20 cellular contexts compared by ENCODE assay signal in the genomic region with DNA sequence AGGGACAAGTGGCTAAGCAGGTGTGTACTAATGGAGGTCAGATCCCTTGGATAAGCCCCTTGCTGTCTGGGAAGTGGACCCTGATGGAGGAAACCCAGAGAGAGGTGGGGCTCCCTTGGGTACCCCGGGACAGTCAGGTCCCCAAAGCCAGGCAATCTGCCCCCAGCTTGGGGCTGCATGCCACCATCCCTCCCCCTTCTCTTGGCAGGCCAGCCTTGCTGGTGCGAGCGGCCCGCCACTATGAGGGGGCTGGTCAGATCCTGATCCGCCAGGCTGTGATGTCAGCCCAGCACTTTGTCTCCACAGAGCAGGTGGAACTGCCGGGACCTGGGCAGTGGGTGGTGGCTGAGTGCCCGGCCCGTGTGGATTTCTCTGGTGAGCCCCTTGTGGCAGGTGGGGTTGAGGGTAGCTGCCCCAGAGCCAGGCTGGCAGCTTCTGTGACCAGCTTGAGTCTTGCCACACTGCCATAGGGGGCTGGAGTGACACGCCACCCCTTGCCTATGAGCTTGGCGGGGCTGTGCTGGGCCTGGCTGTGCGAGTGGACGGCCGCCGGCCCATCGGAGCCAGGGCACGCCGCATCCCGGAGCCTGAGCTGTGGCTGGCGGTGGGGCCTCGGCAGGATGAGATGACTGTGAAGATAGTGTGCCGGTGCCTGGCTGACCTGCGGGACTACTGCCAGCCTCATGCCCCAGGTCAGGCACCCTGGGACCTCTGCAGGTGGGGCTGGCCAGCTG. TPM values are rescaled to one million over a fixed set of nuclear protein-coding genes. Genes with fewer than 3 reads are reported as not detected.
DNase-seq lines count a peak whose midpoint lies in the region; ATAC-seq, FAIRE-seq and TF ChIP-seq lines count a peak whose summit lies in the region.
"Had no signal": no experiment of that assay in that cellular context is flagged by ENCODE, and none has a peak within 500 bp of the region (broad histone marks: within the 10 kb centered on the region; RNA-seq: fewer than 3 reads in every experiment).

No MANE protein-coding gene starts in this region.

- H3K18ac ChIP-seq in IMR-90 (ENCODE audit: low read depth, low read length) (no peak overlapping the region), H1 (ENCODE audit: extremely low read depth, low read length) (no peak overlapping the region)

- POLR2A ChIA-PET in IMR-90 (lab: Charles Lee; ENCODE audit: unreplicated experiment) (no interaction called here), H1 (lab: Charles Lee; ENCODE audit: partially characterized antibody) (interaction anchor here (1.0 to 4.2 kb wide), 5 partner anchors 10 to 94 kb away, joined by 3 to 36 read pairs (median 6); a partner anchor contains a TSS)

- H3K4me2 ChIP-seq in IMR-90 (ENCODE audit: low read depth, low read length): no peak overlapping the region
- H3K4me2 ChIP-seq in H1 (ENCODE audit: insufficient read depth in 1 of 2, low read depth in 2 of 2, low read length in 2 of 2): no peak overlapping the region
- H3K4me2 ChIP-seq in osteoblast (ENCODE audit: insufficient read depth, low read length): no peak overlapping the region
- H3K4me2 ChIP-seq: GM23338 had no signal

- 0 out of 2 replicates have a peak, but pooled peaks cover 8% of the 10 kb centered on the region for H3K9me1 ChIP-seq in IMR-90 (ENCODE audit: insufficient read depth, low read length)

- FAIRE-seq in H1 (lab: Jason Lieb, UNC): no peak
- FAIRE-seq: D721Med, GM18507, HepG2 had no signal

- H3K4ac ChIP-seq in IMR-90 (ENCODE audit: low read depth, low read length): no peak overlapping the region
- H3K4ac ChIP-seq in H1 (replicated peaks; ENCODE audit: insufficient read length, low read depth, low read length): no peak overlapping the region

- TF ChIP-seq POLR2A in IMR-90 (IDR thresholded peaks at IDR 0.05; ENCODE audit: low read depth, low read length) (no peak), H1 (IDR thresholded peaks at IDR 0.05; ENCODE audit: control extremely low read depth in 1 of 2, low read depth in 2 of 2, low read length in 2 of 2) (no peak)

- no TSS peak for BruUV-seq in IMR-90 (replicated peaks; lab: Mats Ljungman, UMichigan)

- CTCF ChIA-PET in IMR-90 (lab: Yijun Ruan, JAX) (no interaction called here), H1 (lab: Charles Lee; ENCODE audit: partially characterized antibody) (interaction anchor here (0.6 to 13.6 kb wide), 13 partner anchors 8 to 138 kb away, joined by 3 to 180 read pairs (median 4); no protein-coding TSS in a partner anchor)

- H3K23me2 ChIP-seq in H1 (ENCODE audit: low read depth, low read length): no peaks in the 10 kb centered on the region

- no peak overlapping the region for H3K23ac ChIP-seq in IMR-90 (ENCODE audit: low read depth, low read length)
- no peak overlapping the region for H3K23ac ChIP-seq in H1 (ENCODE audit: insufficient read length)

- no peak overlapping the region for H4K91ac ChIP-seq in IMR-90 (ENCODE audit: insufficient read depth, low read depth, low read length)
- H4K91ac ChIP-seq in H1 (replicated peaks; ENCODE audit: insufficient read length, low read length): no peak overlapping the region

- H3K4me3 ChIP-seq in BE2C (ENCODE audit: low read depth, low read length) (no peak overlapping the region), IMR-90 (ENCODE audit: insufficient read depth, low read depth, low read length) (no peak overlapping the region), H1 (ENCODE audit: extremely low read depth in 1 of 4, insufficient read depth in 2 of 4, low read depth in 3 of 4, low read length in 4 of 4) (no peak overlapping the region), osteoblast (ENCODE audit: insufficient read depth, low read length) (no peak overlapping the region)
- H3K4me3 ChIP-seq: BLaER1 treated with 17β-estradiol and CSF1 and Interleukin-3, amounts not matched to agents 10 nM and 100 nM; GM23338; Peyer's patch had no signal

- H2BK20ac ChIP-seq in IMR-90 (ENCODE audit: low read depth, low read length) (no peak overlapping the region), H1 (ENCODE audit: low read length) (no peak overlapping the region)

- DNase-seq in BE2C (peak; percentile 37), IMR-90 (no peak), H1 (ENCODE audit: low read depth in 1 of 2, low spot score in 2 of 2) (no peak), osteoblast (ENCODE audit: insufficient read length, low spot score, missing footprints) (peak; percentile 60), LoVo (ENCODE audit: low spot score) (no peak)
- DNase-seq: CD4-positive, alpha-beta T cell; HCEC 1CT; KBM-7; MM.1S; NCI-H2029 treated with DMSO at 0.1 percent for 48 hours; NCI-H2227 treated with DMSO at 0.1 percent for 48 hours; NCI-H510A; Peyer's patch had no signal

- H3K27ac ChIP-seq in IMR-90 (ENCODE audit: insufficient read depth, low read length) (no peak overlapping the region), H1 (ENCODE audit: low read depth, low read length) (no peak overlapping the region), osteoblast (ENCODE audit: low read depth, low read length) (no peak overlapping the region)
- H3K27ac ChIP-seq: BLaER1 treated with 17β-estradiol and CSF1 and Interleukin-3, amounts not matched to agents 10 nM and 100 nM; Peyer's patch had no signal

- H4K8ac ChIP-seq in IMR-90 (ENCODE audit: low read depth in 2 of 2, low read length in 2 of 2) (no peak overlapping the region), H1 (ENCODE audit: extremely low read depth, insufficient read depth, low read length) (no peak overlapping the region; the same call in 1 of the 2 replicates)

- TF ChIP-seq CTCF in BE2C (IDR thresholded peaks at IDR 0.05; ENCODE audit: low read depth, low read length): no peak
- no peak for TF ChIP-seq CTCF in IMR-90 (conservative IDR thresholded peaks at IDR 0.05; ENCODE audit: low read depth, low read length)
- no peak for TF ChIP-seq CTCF in H1 (IDR thresholded peaks at IDR 0.05; ENCODE audit: control extremely low read depth in 1 of 3, insufficient read depth in 1 of 3, low read depth in 1 of 3, low read length in 3 of 3)
- no peak for TF ChIP-seq CTCF in osteoblast (IDR thresholded peaks at IDR 0.05; ENCODE audit: extremely low read depth, low read depth, low read length)

- ATAC-seq in IMR-90 (ENCODE audit: low read depth) (no peak), HG02623 (IDR thresholded peaks at IDR 0.05; ENCODE audit: unreplicated experiment) (no peak), GM21619 (IDR thresholded peaks at IDR 0.05; ENCODE audit: unreplicated experiment) (no peak)

- H3K79me1 ChIP-seq in IMR-90 (ENCODE audit: low read depth in 1 of 2, low read length in 2 of 2) (peaks cover 0 to 4% of the 10 kb centered on the region in 2 experiments; a peak in 1 of 4 replicates), H1 (ENCODE audit: low read depth, low read length) (no peaks in the 10 kb centered on the region)

- H3K79me2 ChIP-seq in H1 (ENCODE audit: control insufficient read depth in 1 of 2, insufficient read depth in 2 of 2, low read length in 2 of 2) (no peaks in the 10 kb centered on the region), osteoblast (ENCODE audit: insufficient read depth, low read length) (no peaks in the 10 kb centered on the region)

- H4K5ac ChIP-seq in IMR-90 (ENCODE audit: low read depth, low read length) (no peak overlapping the region), H1 (ENCODE audit: insufficient read length, low read depth, low read length) (no peak overlapping the region)

- no peak overlapping the region for H3K9ac ChIP-seq in IMR-90 (ENCODE audit: low read depth, low read length)
- no peak overlapping the region for H3K9ac ChIP-seq in H1 (replicated peaks in 1 of 4; ENCODE audit: extremely low read depth in 1 of 4, low read depth in 3 of 4, low read length in 3 of 4)

- H3K4me1 ChIP-seq in BE2C: peaks cover 16% of the 10 kb centered on the region
- H3K4me1 ChIP-seq in IMR-90 (ENCODE audit: control insufficient read depth, insufficient read depth, low read length): peaks cover 6% of the 10 kb centered on the region
- peaks cover 0 to 8% (median under 1%) of the 10 kb centered on the region in 4 experiments; a peak in 2 of 7 replicates for H3K4me1 ChIP-seq in H1 (replicated peaks in 1 of 4; ENCODE audit: control insufficient read depth in 3 of 4, insufficient read depth in 4 of 4, low read length in 3 of 4)
- H3K4me1 ChIP-seq in osteoblast (ENCODE audit: insufficient read depth, low read length): peaks cover 9% of the 10 kb centered on the region
- H3K4me1 ChIP-seq: Peyer's patch had no signal

- intact Hi-C loops in IMR-90 (cut with micrococcal nuclease): loop anchor here (5.0 kb wide), 1 partner anchor 77 kb away; no protein-coding TSS in a partner anchor

- H2BK120ac ChIP-seq in IMR-90 (ENCODE audit: low read depth, low read length) (no peak overlapping the region), H1 (replicated peaks; ENCODE audit: low read depth, low read length) (no peak overlapping the region)

- no peak for TF ChIP-seq RAD21 in IMR-90 (IDR thresholded peaks at IDR 0.05; ENCODE audit: low read length)
- TF ChIP-seq RAD21 in H1 (IDR thresholded peaks at IDR 0.05 in 1 of 2, conservative IDR thresholded peaks at IDR 0.05 in 1 of 2; ENCODE audit: low read depth in 2 of 2, low read length in 2 of 2): no peak

- in situ Hi-C loops in IMR-90 (cut with MboI; ENCODE audit: low sequenced_read_pairs): no loop called here

- 100% methylated on average over 12 of the region's 22 CpGs; no CpG with 5 or more reads in 1 of the 2 experiments for WGBS in IMR-90 (ENCODE audit: extremely low coverage in 2 of 2, insufficient read length in 1 of 2), 2 experiments
- WGBS in H1 (ENCODE audit: extremely low coverage in 1 of 2, insufficient coverage in 1 of 2, insufficient read length in 1 of 2, insufficient replicate concordance in 2 of 2, low coverage in 1 of 2, low lambda C conversion rate in 2 of 2, missing lambda C conversion rate in 1 of 2), 2 experiments: 94% methylated on average over 22 of the region's 22 CpGs; no CpG with 5 or more reads in 1 of the 2 experiments

- TF ChIP-seq EP300 in H1 (IDR thresholded peaks at IDR 0.05; ENCODE audit: borderline replicate concordance in 1 of 2, low read depth in 2 of 2, low read length in 2 of 2): no peak

- H3K9me3 ChIP-seq in BE2C (no peaks in the 10 kb centered on the region), IMR-90 (ENCODE audit: control insufficient read depth, insufficient read depth, low read length) (no peaks in the 10 kb centered on the region), H1 (ENCODE audit: insufficient read depth in 2 of 2, low read depth in 1 of 2, low read length in 1 of 2) (no peaks in the 10 kb centered on the region), osteoblast (ENCODE audit: low read depth, low read length) (no peaks in the 10 kb centered on the region)
- H3K9me3 ChIP-seq: BLaER1 treated with 17β-estradiol and CSF1 and Interleukin-3, amounts not matched to agents 10 nM and 100 nM; Peyer's patch had no signal

- H2BK5ac ChIP-seq in IMR-90 (ENCODE audit: low read depth, low read length, poor library complexity, severe bottlenecking) (no peak overlapping the region), H1 (ENCODE audit: low read depth, low read length) (0 out of 2 replicates have a peak overlapping the region, but pooled peaks have one; percentile 35)

- H3K14ac ChIP-seq in IMR-90 (replicated peaks; ENCODE audit: low read depth, low read length): no peak overlapping the region
- H3K14ac ChIP-seq in H1 (ENCODE audit: insufficient read length): no peak overlapping the region

- H4K20me1 ChIP-seq in IMR-90 (ENCODE audit: insufficient read depth, low read length) (no peaks in the 10 kb centered on the region), H1 (replicated peaks in 1 of 2; ENCODE audit: control insufficient read depth in 1 of 2, insufficient read depth in 2 of 2, low read length in 2 of 2) (peaks cover 0 to 4% of the 10 kb centered on the region in 2 experiments), osteoblast (ENCODE audit: insufficient read depth, low read length) (no peaks in the 10 kb centered on the region)

- H3K36me3 ChIP-seq in BE2C: no peaks in the 10 kb centered on the region
- H3K36me3 ChIP-seq in IMR-90 (ENCODE audit: control insufficient read depth, insufficient read depth, low read length): peaks cover 22% of the 10 kb centered on the region
- H3K36me3 ChIP-seq in H1 (ENCODE audit: control insufficient read depth in 2 of 4, insufficient read depth in 4 of 4, low read length in 3 of 4): no peaks in the 10 kb centered on the region
- peaks cover 4% of the 10 kb centered on the region for H3K36me3 ChIP-seq in osteoblast (ENCODE audit: insufficient read depth, low read length)

- dilution Hi-C loops in IMR-90 (cut with HindIII; ENCODE audit: low sequenced_read_pairs, unreplicated experiment): no loop called here

- H2BK15ac ChIP-seq in IMR-90 (ENCODE audit: low read depth, low read length): no peak overlapping the region
- no peak overlapping the region for H2BK15ac ChIP-seq in H1 (ENCODE audit: low read length)

- H2BK12ac ChIP-seq in H1 (ENCODE audit: low read depth, low read length): no peak overlapping the region

- H3K27me3 ChIP-seq in BE2C (no peaks in the 10 kb centered on the region), IMR-90 (ENCODE audit: control insufficient read depth, insufficient read depth, low read length) (no peaks in the 10 kb centered on the region), H1 (replicated peaks in 1 of 4; ENCODE audit: control insufficient read depth in 3 of 4, extremely low read depth in 1 of 4, insufficient read depth in 3 of 4, low read length in 3 of 4) (no peaks in the 10 kb centered on the region), osteoblast (ENCODE audit: insufficient read depth, low read length) (no peaks in the 10 kb centered on the region)
- H3K27me3 ChIP-seq: Peyer's patch had no signal

- H2AK9ac ChIP-seq in IMR-90 (replicated peaks; ENCODE audit: low read depth, low read length, poor library complexity): peak overlapping the region; percentile 42

- H3K56ac ChIP-seq in IMR-90 (ENCODE audit: extremely low read depth, insufficient read depth, low read length) (no peak overlapping the region), H1 (replicated peaks; ENCODE audit: insufficient read length, low read depth, low read length) (no peak overlapping the region)

- no peak overlapping the region for H2AK5ac ChIP-seq in IMR-90 (ENCODE audit: low read depth, low read length)
- no peak overlapping the region for H2AK5ac ChIP-seq in H1 (ENCODE audit: low read depth, low read length)

- H2AFZ ChIP-seq in IMR-90 (replicated peaks; ENCODE audit: low read length, poor library complexity): no peak overlapping the region
- H2AFZ ChIP-seq in H1 (ENCODE audit: low read length): no peak overlapping the region
- no peak overlapping the region for H2AFZ ChIP-seq in osteoblast (ENCODE audit: low read length)
- H2AFZ ChIP-seq: GM23338 had no signal

RNA-seq across cellular contexts. Expression of a gene that starts 20.1 kb away (rescaled TPM):
- 35.8 TPM for polyA plus RNA-seq in BE2C (2012; ENCODE audit: insufficient read depth, insufficient read length, low read depth)
- total RNA-seq in IMR-90 (2012; rRNA removed) (5.3 and 6.1 TPM in 2 replicates), osteoblast (10.3 and 11.9 TPM in 2 replicates)
- polyA plus RNA-seq in IMR-90 (2012; rRNA removed) (7.2 and 8.3 TPM in 2 replicates), H1 (2011; rRNA removed) (5.1 and 5.5 TPM in 2 replicates)
- 2.9 and 5.1 TPM in 2 replicates for polyA plus RNA-seq in IMR-90 (2012; cell fraction: cytosol; rRNA removed)
- polyA plus RNA-seq in IMR-90 (2012; cell fraction: nucleus; rRNA removed; ENCODE audit: low replicate concordance): 37.1 and 78.4 TPM in 2 replicates
- total RNA-seq in H1 (2021; fragmentation: NEBNext Ultra II Directional; extraction: Animal tissue kit (Norgen Biotek cat#: 25700)): 3.4 and 4.6 TPM in 2 replicates
- 4.4 TPM for polyA plus RNA-seq in H1 (2011; cell fraction: cytosol; rRNA removed)
- polyA plus RNA-seq in H1 (2011; cell fraction: nucleus; rRNA removed): 16.1 TPM
- 4.1 to 5.8 TPM (median 4.7 TPM) in 4 replicates for polyA plus RNA-seq in H1 (2012, experiment 1 of 2)
- polyA plus RNA-seq in H1 (2012, experiment 2 of 2): 3.7 TPM
- 2.4 TPM for polyA plus RNA-seq in H1 (2013, experiment 1 of 2)
- polyA plus RNA-seq in H1 (2013, experiment 2 of 2): 2.2 TPM
- 3.7 and 3.9 TPM in 2 replicates for polyA minus RNA-seq in H1 (2011; rRNA and poly(A)+ RNA removed)
- 5.1 TPM for polyA minus RNA-seq in H1 (2011; cell fraction: cytosol; rRNA and poly(A)+ RNA removed)
- 3.6 TPM for polyA minus RNA-seq in H1 (2011; cell fraction: nucleus; rRNA and poly(A)+ RNA removed)

RNA-seq across cellular contexts. Expression of a gene that starts 35.6 kb away (rescaled TPM):
- 60.3 TPM for polyA plus RNA-seq in BE2C (2012; ENCODE audit: insufficient read depth, insufficient read length, low read depth)
- total RNA-seq in IMR-90 (2012; rRNA removed): 16.4 and 17.4 TPM in 2 replicates
- 17.7 and 18.3 TPM in 2 replicates for polyA plus RNA-seq in IMR-90 (2012; rRNA removed)
- polyA plus RNA-seq in IMR-90 (2012; cell fraction: cytosol; rRNA removed): 13.0 and 21.7 TPM in 2 replicates
- 13.5 and 18.2 TPM in 2 replicates for polyA plus RNA-seq in IMR-90 (2012; cell fraction: nucleus; rRNA removed; ENCODE audit: low replicate concordance)
- total RNA-seq in H1 (2021; fragmentation: NEBNext Ultra II Directional; extraction: Animal tissue kit (Norgen Biotek cat#: 25700)): 39.3 and 39.7 TPM in 2 replicates
- polyA plus RNA-seq in H1 (2011; rRNA removed): 14.4 and 30.5 TPM in 2 replicates
- polyA plus RNA-seq in H1 (2011; cell fraction: cytosol; rRNA removed): 16.9 TPM
- 28.1 TPM for polyA plus RNA-seq in H1 (2011; cell fraction: nucleus; rRNA removed)
- 19.3 to 24.6 TPM (median 22.0 TPM) in 4 replicates for polyA plus RNA-seq in H1 (2012, experiment 1 of 2)
- 19.9 TPM for polyA plus RNA-seq in H1 (2012, experiment 2 of 2)
- polyA plus RNA-seq in H1 (2013, experiment 1 of 2): 26.7 TPM
- polyA plus RNA-seq in H1 (2013, experiment 2 of 2): 27.0 TPM
- 33.4 and 49.9 TPM in 2 replicates for polyA minus RNA-seq in H1 (2011; rRNA and poly(A)+ RNA removed)
- 43.4 TPM for polyA minus RNA-seq in H1 (2011; cell fraction: cytosol; rRNA and poly(A)+ RNA removed)
- 43.8 TPM for polyA minus RNA-seq in H1 (2011; cell fraction: nucleus; rRNA and poly(A)+ RNA removed)
- 22.4 and 22.7 TPM in 2 replicates for total RNA-seq in osteoblast

RNA-seq across cellular contexts. Expression of a gene that starts 48.9 kb away (rescaled TPM):
- 96.7 TPM for polyA plus RNA-seq in BE2C (2012; ENCODE audit: insufficient read depth, insufficient read length, low read depth)
- total RNA-seq in IMR-90 (2012; rRNA removed) (85.0 and 96.1 TPM in 2 replicates), osteoblast (51.3 and 61.5 TPM in 2 replicates)
- polyA plus RNA-seq in IMR-90 (2012; rRNA removed) (47.5 and 49.7 TPM in 2 replicates), H1 (2011; rRNA removed) (50.2 and 54.7 TPM in 2 replicates)
- 71.3 and 112 TPM in 2 replicates for polyA plus RNA-seq in IMR-90 (2012; cell fraction: cytosol; rRNA removed)
- 77.5 and 117 TPM in 2 replicates for polyA plus RNA-seq in IMR-90 (2012; cell fraction: nucleus; rRNA removed; ENCODE audit: low replicate concordance)
- total RNA-seq in H1 (2021; fragmentation: NEBNext Ultra II Directional; extraction: Animal tissue kit (Norgen Biotek cat#: 25700)): 46.1 and 52.2 TPM in 2 replicates
- 48.3 TPM for polyA plus RNA-seq in H1 (2011; cell fraction: cytosol; rRNA removed)
- polyA plus RNA-seq in H1 (2011; cell fraction: nucleus; rRNA removed): 94.1 TPM
- 37.1 to 49.2 TPM (median 47.6 TPM) in 4 replicates for polyA plus RNA-seq in H1 (2012, experiment 1 of 2)
- polyA plus RNA-seq in H1 (2012, experiment 2 of 2): 20.8 TPM
- 32.5 TPM for polyA plus RNA-seq in H1 (2013, experiment 1 of 2)
- 29.9 TPM for polyA plus RNA-seq in H1 (2013, experiment 2 of 2)
- polyA minus RNA-seq in H1 (2011; rRNA and poly(A)+ RNA removed): 55.9 and 66.3 TPM in 2 replicates
- 29.0 TPM for polyA minus RNA-seq in H1 (2011; cell fraction: cytosol; rRNA and poly(A)+ RNA removed)
- 22.5 TPM for polyA minus RNA-seq in H1 (2011; cell fraction: nucleus; rRNA and poly(A)+ RNA removed)

RNA-seq across cellular contexts. Expression of a gene that starts 49.1 kb away (rescaled TPM):
- polyA plus RNA-seq in BE2C (2012; ENCODE audit: insufficient read depth, insufficient read length, low read depth): 117 TPM
- total RNA-seq in IMR-90 (2012; rRNA removed) (97.9 and 112 TPM in 2 replicates), osteoblast (123 and 142 TPM in 2 replicates)
- polyA plus RNA-seq in IMR-90 (2012; rRNA removed) (123 and 134 TPM in 2 replicates), H1 (2011; rRNA removed) (241 and 261 TPM in 2 replicates)
- polyA plus RNA-seq in IMR-90 (2012; cell fraction: cytosol; rRNA removed): 57.4 and 93.9 TPM in 2 replicates
- polyA plus RNA-seq in IMR-90 (2012; cell fraction: nucleus; rRNA removed; ENCODE audit: low replicate concordance): 86.5 and 136 TPM in 2 replicates
- total RNA-seq in H1 (2021; fragmentation: NEBNext Ultra II Directional; extraction: Animal tissue kit (Norgen Biotek cat#: 25700)): 513 and 521 TPM in 2 replicates
- 143 TPM for polyA plus RNA-seq in H1 (2011; cell fraction: cytosol; rRNA removed)
- polyA plus RNA-seq in H1 (2011; cell fraction: nucleus; rRNA removed): 373 TPM
- polyA plus RNA-seq in H1 (2012, experiment 1 of 2): 284 to 337 TPM (median 317 TPM) in 4 replicates
- 63.1 TPM for polyA plus RNA-seq in H1 (2012, experiment 2 of 2)
- polyA plus RNA-seq in H1 (2013, experiment 1 of 2): 156 TPM
- polyA plus RNA-seq in H1 (2013, experiment 2 of 2): 141 TPM
- polyA minus RNA-seq in H1 (2011; rRNA and poly(A)+ RNA removed): 358 and 477 TPM in 2 replicates
- 133 TPM for polyA minus RNA-seq in H1 (2011; cell fraction: cytosol; rRNA and poly(A)+ RNA removed)
- polyA minus RNA-seq in H1 (2011; cell fraction: nucleus; rRNA and poly(A)+ RNA removed): 217 TPM

Comparison
In these comparisons a context has a peak if more than half of its experiments do, and no peak if none do; other contexts are left out.
1. DNase-seq: peak in BE2C (single experiment) and osteoblast (single experiment); none in IMR-90 (single experiment), H1 (0 of 2) and LoVo (single experiment).